28 cellular contexts compared by ENCODE assay signal in the genomic region with DNA sequence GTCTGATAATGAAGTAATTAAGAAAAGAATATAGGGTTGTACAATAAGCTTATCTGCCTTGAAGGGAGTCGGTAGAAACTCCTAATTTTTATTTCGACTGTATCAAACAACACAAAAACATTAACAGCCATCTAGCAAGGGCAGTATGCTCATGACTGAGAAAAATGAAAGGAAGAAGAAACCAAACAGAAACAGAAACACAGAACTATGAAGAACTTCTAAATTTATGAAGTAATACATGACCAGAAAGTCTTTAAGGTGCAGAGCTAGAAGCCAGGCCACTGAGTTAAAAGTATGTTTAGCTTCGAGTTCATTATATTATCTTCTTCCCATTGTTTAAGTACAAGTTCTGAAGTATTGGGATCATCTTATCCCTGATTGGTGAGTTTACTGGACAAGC.
"Had no signal": no experiment of that assay in that cellular context is flagged by ENCODE, and none has a peak within 500 bp of the region (broad histone marks: within the 10 kb centered on the region; RNA-seq: fewer than 3 reads in every experiment).

No MANE protein-coding gene starts in this region.

- H3K36me3 Mint-ChIP-seq: memory B cell; mesothelial cell of epicardium; naive B cell; natural killer cell treated with Interleukin-12 subunit alpha and Interleukin-12 subunit beta and Interleukin-15 and Interleukin-18, amount 100 ng/mL, for 72 hours; neural progenitor cell; stimulated activated naive B cell treated with anti-CD40 and anti-IgM and Interleukin-4, amounts not matched to agents 10 μg/mL and 1 μg/mL and 100 μg/mL, for 72 hours had no signal

- H3K27ac ChIP-seq: dorsolateral prefrontal cortex, epithelial cell of prostate, gastrocnemius medialis, neural progenitor cell, parathyroid adenoma, right lobe of liver, thoracic aorta, tibial nerve, upper lobe of left lung had no signal

- H3K4me2 ChIP-seq: neural progenitor cell had no signal

- H3K79me2 ChIP-seq: parathyroid adenoma had no signal

- H3K4me1 ChIP-seq: gastrocnemius medialis, parathyroid adenoma, right lobe of liver, tibial nerve, upper lobe of left lung had no signal

- H3K27ac Mint-ChIP-seq: memory B cell; mesothelial cell of epicardium; natural killer cell treated with Interleukin-12 subunit alpha and Interleukin-12 subunit beta and Interleukin-15 and Interleukin-18, amount 100 ng/mL, for 72 hours; neural progenitor cell; progenitor cell of endocrine pancreas; stimulated activated naive B cell treated with anti-CD40 and anti-IgM and Interleukin-4, amounts not matched to agents 10 μg/mL and 1 μg/mL and 100 μg/mL, for 72 hours; stimulated activated naive CD8-positive, alpha-beta T cell treated with anti-CD3 and anti-CD28 coated beads, Interleukin-15, Interleukin-2, amounts not matched to agents 100 ng/mL and 50 ng/mL, for 24 hours had no signal

- H3K9me3 Mint-ChIP-seq: memory B cell, mesothelial cell of epicardium, neural progenitor cell had no signal

- H3K9me3 ChIP-seq: gastrocnemius medialis, mucosa of descending colon, right lobe of liver, thoracic aorta, tibial nerve, upper lobe of left lung had no signal

- H2AFZ ChIP-seq: neural progenitor cell, parathyroid adenoma had no signal

- DNase-seq: dorsolateral prefrontal cortex; effector CD4-positive, alpha-beta T cell; foreskin fibroblast; gastrocnemius medialis; head of caudate nucleus; kidney; mucosa of descending colon; naive B cell; right lobe of liver; small intestine; stimulated activated CD4-positive, alpha-beta T cell treated with anti-CD3 and anti-CD28 coated beads, Interleukin-15, amount 100 ng/mL, for 24 hours; stimulated activated CD4-positive, alpha-beta T cell treated with anti-CD3 and anti-CD28 coated beads, Interleukin-2, amount 100 ng/mL, for 48 hours; stimulated activated naive B cell treated with anti-CD40 and anti-IgM and Interleukin-4, amounts not matched to agents 10 μg/mL and 1 μg/mL and 100 μg/mL, for 72 hours; upper lobe of left lung had no signal

- H3K4me3 Mint-ChIP-seq: memory B cell; mesothelial cell of epicardium; naive B cell; natural killer cell treated with Interleukin-12 subunit alpha and Interleukin-12 subunit beta and Interleukin-15 and Interleukin-18, amount 100 ng/mL, for 72 hours; neural progenitor cell; stimulated activated naive B cell treated with anti-CD40 and anti-IgM and Interleukin-4, amounts not matched to agents 10 μg/mL and 1 μg/mL and 100 μg/mL, for 72 hours; stimulated activated naive CD8-positive, alpha-beta T cell treated with anti-CD3 and anti-CD28 coated beads, Interleukin-15, Interleukin-2, amounts not matched to agents 100 ng/mL and 50 ng/mL, for 24 hours had no signal

- ATAC-seq: esophagus mucosa; gastrocnemius medialis; left lobe of liver; mucosa of descending colon; natural killer cell treated with Interleukin-12 subunit alpha and Interleukin-12 subunit beta and Interleukin-15 and Interleukin-18, amount 100 ng/mL, for 72 hours; right lobe of liver; stimulated activated naive B cell treated with anti-CD40 and anti-IgM and Interleukin-4, amounts not matched to agents 10 μg/mL and 1 μg/mL and 100 μg/mL, for 72 hours had no signal

- FAIRE-seq: kidney, small intestine, urothelium cell line had no signal

- H3K27me3 Mint-ChIP-seq: memory B cell; naive B cell; natural killer cell treated with Interleukin-12 subunit alpha and Interleukin-12 subunit beta and Interleukin-15 and Interleukin-18, amount 100 ng/mL, for 72 hours; progenitor cell of endocrine pancreas; stimulated activated naive B cell treated with anti-CD40 and anti-IgM and Interleukin-4, amounts not matched to agents 10 μg/mL and 1 μg/mL and 100 μg/mL, for 72 hours; stimulated activated naive CD8-positive, alpha-beta T cell treated with anti-CD3 and anti-CD28 coated beads, Interleukin-15, Interleukin-2, amounts not matched to agents 100 ng/mL and 50 ng/mL, for 24 hours had no signal

- H3K36me3 ChIP-seq: gastrocnemius medialis, neural progenitor cell, right lobe of liver, thoracic aorta, tibial nerve, upper lobe of left lung had no signal

- H3K9ac ChIP-seq: neural progenitor cell, parathyroid adenoma had no signal

- H3K27me3 ChIP-seq: dorsolateral prefrontal cortex, gastrocnemius medialis, neural progenitor cell, right lobe of liver, tibial nerve, upper lobe of left lung had no signal

- H3K4me1 Mint-ChIP-seq: memory B cell; mesothelial cell of epicardium; naive B cell; stimulated activated naive B cell treated with anti-CD40 and anti-IgM and Interleukin-4, amounts not matched to agents 10 μg/mL and 1 μg/mL and 100 μg/mL, for 72 hours had no signal

- H3K4me3 ChIP-seq: dorsolateral prefrontal cortex, gastrocnemius medialis, lung, mucosa of descending colon, neural progenitor cell, right lobe of liver, thoracic aorta, tibial nerve, upper lobe of left lung had no signal
